Comparison of ENCODE assay signal across 15 cellular contexts in the genomic region with DNA sequence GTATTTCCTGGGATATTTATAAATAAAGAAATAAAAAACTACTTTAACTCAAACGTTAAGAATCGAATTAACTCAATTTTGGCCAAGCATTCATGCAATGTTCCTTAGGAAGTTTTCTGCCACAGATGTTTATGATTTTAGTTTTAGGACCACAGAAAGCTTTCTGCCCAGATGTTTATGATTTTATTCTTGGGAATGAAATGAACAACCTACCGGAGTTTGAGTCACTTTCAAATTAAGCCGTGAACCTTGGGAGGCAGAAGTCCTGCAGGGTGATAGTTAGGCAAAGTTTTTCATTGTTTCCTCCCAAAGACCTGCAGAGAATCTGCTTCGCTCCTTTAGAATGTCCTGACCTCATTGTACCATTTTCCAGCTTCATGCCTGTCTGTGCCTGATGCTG.
"Had no signal": no experiment of that assay in that cellular context is flagged by ENCODE, and none has a peak within 500 bp of the region (broad histone marks: within the 10 kb centered on the region; RNA-seq: fewer than 3 reads in every experiment).

No MANE protein-coding gene starts in this region.

- H3K27me3 Mint-ChIP-seq: activated T-cell treated with anti-CD3 and anti-CD28 coated beads, Interleukin-2, amount 50 U/mL, for 24 hours had no signal

- DNase-seq: activated CD4-positive, alpha-beta T cell treated with anti-CD3 and anti-CD28 coated beads for 1 hour; activated CD4-positive, alpha-beta T cell treated with anti-CD3 and anti-CD28 coated beads, Interleukin-2, amount 50 U/mL, for 48 hours; activated CD8-positive, alpha-beta memory T cell treated with anti-CD3 and anti-CD28 coated beads, Interleukin-2, amount 10 ng/mL, durations not matched to agents 7 days and 5 days; activated gamma-delta T cell; activated T-cell treated with anti-CD3 and anti-CD28 coated beads, Interleukin-2, amount 50 U/mL, for 24 hours; left ventricle myocardium superior; posterior cingulate gyrus; right cardiac atrium; T1000; tibial artery had no signal

- ATAC-seq: activated CD8-positive, alpha-beta memory T cell treated with anti-CD3 and anti-CD28 coated beads, Interleukin-2, amount 10 ng/mL, durations not matched to agents 7 days and 5 days; left ventricle myocardium superior; right cardiac atrium had no signal

- H3K27ac ChIP-seq: epithelial cell of prostate, neutrophil, tibial artery had no signal

- H3K27me3 ChIP-seq: neutrophil had no signal

- H3K4me2 ChIP-seq: smooth muscle cell had no signal

- H3K36me3 ChIP-seq: breast epithelium, neutrophil, tibial artery had no signal

- H3K27ac Mint-ChIP-seq: activated CD8-positive, alpha-beta memory T cell treated with anti-CD3 and anti-CD28 coated beads, Interleukin-2, amount 10 ng/mL, durations not matched to agents 7 days and 5 days; activated naive CD8-positive, alpha-beta T cell; activated T-cell treated with anti-CD3 and anti-CD28 coated beads, Interleukin-2, amount 50 U/mL, for 24 hours had no signal

- H3K9me3 ChIP-seq: breast epithelium, neutrophil, tibial artery had no signal

- H3K36me3 Mint-ChIP-seq: activated CD8-positive, alpha-beta memory T cell treated with anti-CD3 and anti-CD28 coated beads, Interleukin-2, amount 10 ng/mL, durations not matched to agents 7 days and 5 days; activated naive CD8-positive, alpha-beta T cell had no signal

- H3K4me3 ChIP-seq: breast epithelium, smooth muscle cell, tibial artery had no signal

- H3K4me3 Mint-ChIP-seq: activated CD8-positive, alpha-beta memory T cell treated with anti-CD3 and anti-CD28 coated beads, Interleukin-2, amount 10 ng/mL, durations not matched to agents 7 days and 5 days; activated naive CD8-positive, alpha-beta T cell; activated T-cell treated with anti-CD3 and anti-CD28 coated beads, Interleukin-2, amount 50 U/mL, for 24 hours had no signal

- H3K4me1 ChIP-seq: breast epithelium, tibial artery had no signal

- H3K9me3 Mint-ChIP-seq: activated T-cell treated with anti-CD3 and anti-CD28 coated beads, Interleukin-2, amount 50 U/mL, for 24 hours had no signal

- H3K4me1 Mint-ChIP-seq: activated CD8-positive, alpha-beta memory T cell treated with anti-CD3 and anti-CD28 coated beads, Interleukin-2, amount 10 ng/mL, durations not matched to agents 7 days and 5 days had no signal
